Comparison of ENCODE assay signal across 18 cellular contexts in the genomic region with DNA sequence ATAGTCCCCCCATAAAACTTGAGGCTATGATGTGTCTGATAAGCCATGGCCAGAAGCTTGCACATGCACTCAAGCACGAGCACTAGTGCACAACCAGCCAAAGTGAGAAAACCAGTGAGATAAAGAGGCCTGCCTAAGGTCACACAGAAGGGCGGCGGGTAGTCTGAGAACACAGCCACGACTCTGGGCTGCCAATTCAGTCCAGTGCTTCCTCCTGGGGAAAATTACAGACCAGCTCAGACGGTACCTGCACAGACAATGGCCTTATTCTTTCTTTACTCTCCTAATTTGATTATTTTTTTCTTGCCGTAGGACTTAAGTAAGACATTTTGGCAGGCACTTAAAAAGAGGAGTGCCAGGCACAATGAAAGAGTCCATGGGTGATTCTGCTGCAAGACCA.
"Had no signal": no experiment of that assay in that cellular context is flagged by ENCODE, and none has a peak within 500 bp of the region (broad histone marks: within the 10 kb centered on the region; RNA-seq: fewer than 3 reads in every experiment).

No MANE protein-coding gene starts in this region.

- DNase-seq: kidney glomerular epithelial cell; left cardiac atrium; left ventricle myocardium superior; mesenchymal stem cell; naive B cell; natural killer cell; nephron progenitor cell; ovary; right lobe of liver; stimulated activated CD4-positive, alpha-beta T cell treated with anti-CD3 and anti-CD28 coated beads, Interleukin-1b, Interleukin-23, amount 100 ng/mL, for 48 hours; stimulated activated CD4-positive, alpha-beta T cell treated with anti-CD3 and anti-CD28 coated beads, Interleukin-2, amount 100 ng/mL, for 48 hours; stimulated activated naive B cell treated with anti-CD40 and anti-IgM and Interleukin-4, amounts not matched to agents 10 μg/mL and 1 μg/mL and 100 μg/mL, for 72 hours; stimulated activated naive CD8-positive, alpha-beta T cell treated with anti-CD3 and anti-CD28 coated beads, Interleukin-15, Interleukin-2, amounts not matched to agents 100 U/mL and 50 U/mL, for 24 hours; stomach; testis; thyroid gland; transverse colon had no signal

- ATAC-seq: left cardiac atrium; left lobe of liver; left ventricle myocardium superior; natural killer cell; right lobe of liver; stimulated activated naive B cell treated with anti-CD40 and anti-IgM and Interleukin-4, amounts not matched to agents 10 μg/mL and 1 μg/mL and 100 μg/mL, for 72 hours; stimulated activated naive CD8-positive, alpha-beta T cell treated with anti-CD3 and anti-CD28 coated beads, Interleukin-15, Interleukin-2, amounts not matched to agents 100 U/mL and 50 U/mL, for 24 hours had no signal
